ENCODE assay signal across 1 cellular context in genomic region chr19:33767898-33768413, GRCh38.
TF ChIP-seq lines count a peak whose summit lies in the region.

No MANE protein-coding gene starts in this region.

TF ChIP-seq in HepG2, 621 proteins besides CTCF, POLR2A, EP300 and RAD21 (continued from another document):
- TF ChIP-seq ZNF777 (CRISPR knock-in tag; IDR thresholded peaks at IDR 0.05): peak; percentile 49; the same call in 1 of the 2 replicates
- 0 out of 2 replicates have a peak, but pooled peaks have one; percentile 40 for TF ChIP-seq ATF6 (CRISPR knock-in tag; conservative IDR thresholded peaks at IDR 0.05)
- peak; percentile 64; the same call in 1 of the 2 replicates for TF ChIP-seq ZSCAN12 (CRISPR knock-in tag; IDR thresholded peaks at IDR 0.05)
- no peak for TF ChIP-seq ZNF780A (CRISPR knock-in tag; IDR thresholded peaks at IDR 0.05)
- no peak for TF ChIP-seq ZNF10 (CRISPR knock-in tag; IDR thresholded peaks at IDR 0.05; ENCODE audit: borderline replicate concordance, low read depth)
- TF ChIP-seq AKNA (CRISPR knock-in tag; IDR thresholded peaks at IDR 0.05; ENCODE audit: borderline replicate concordance): 0 out of 2 replicates have a peak, but pooled peaks have one; percentile 58
- peak; percentile 47; the same call in 1 of the 2 replicates for TF ChIP-seq ZNF574 (CRISPR knock-in tag; IDR thresholded peaks at IDR 0.05)
- 0 out of 2 replicates have a peak, but pooled peaks have one; percentile 62 for TF ChIP-seq ZNF691 (CRISPR knock-in tag; IDR thresholded peaks at IDR 0.05; ENCODE audit: borderline replicate concordance, low read depth)
- TF ChIP-seq RXRB (CRISPR knock-in tag; IDR thresholded peaks at IDR 0.05; ENCODE audit: borderline replicate concordance): peak; percentile 45; the same call in 1 of the 2 replicates
- no peak for TF ChIP-seq EEA1 (CRISPR knock-in tag; IDR thresholded peaks at IDR 0.05; ENCODE audit: borderline replicate concordance)
- peak; percentile 87 for TF ChIP-seq SRY (CRISPR knock-in tag; IDR thresholded peaks at IDR 0.05)
- no peak for TF ChIP-seq ZNF674 (CRISPR knock-in tag; IDR thresholded peaks at IDR 0.05; ENCODE audit: low read depth)
- peak; percentile 56; the same call in 1 of the 2 replicates for TF ChIP-seq ZBTB43 (CRISPR knock-in tag; conservative IDR thresholded peaks at IDR 0.05)
- TF ChIP-seq KAT2B (IDR thresholded peaks at IDR 0.05; ENCODE audit: borderline replicate concordance, low read depth, low read length): no peak
- TF ChIP-seq ARNT2 (CRISPR knock-in tag; IDR thresholded peaks at IDR 0.05; ENCODE audit: low read depth): no peak
- no peak for TF ChIP-seq ZNF841 (CRISPR knock-in tag; IDR thresholded peaks at IDR 0.05; ENCODE audit: borderline replicate concordance)
- TF ChIP-seq MIXL1 (CRISPR knock-in tag; IDR thresholded peaks at IDR 0.05): peak; percentile 38; the same call in 1 of the 2 replicates
- TF ChIP-seq ZBED4 (CRISPR knock-in tag; IDR thresholded peaks at IDR 0.05; ENCODE audit: borderline replicate concordance): 0 out of 2 replicates have a peak, but pooled peaks have one; percentile 34
- 0 out of 2 replicates have a peak, but pooled peaks have one; percentile 41 for TF ChIP-seq ZNF276 (CRISPR knock-in tag; IDR thresholded peaks at IDR 0.05; ENCODE audit: low read depth)
- TF ChIP-seq ZNF570 (CRISPR knock-in tag; IDR thresholded peaks at IDR 0.05; ENCODE audit: borderline replicate concordance): peak; percentile 40; the same call in 1 of the 2 replicates
- peak; percentile 51 for TF ChIP-seq ZFY (CRISPR knock-in tag; IDR thresholded peaks at IDR 0.05)
- peak; percentile 97 for TF ChIP-seq MIER2 (CRISPR knock-in tag; IDR thresholded peaks at IDR 0.05)
- 0 out of 2 replicates have a peak, but pooled peaks have one; percentile 57 for TF ChIP-seq ZNF782 (CRISPR knock-in tag; IDR thresholded peaks at IDR 0.05; ENCODE audit: borderline replicate concordance)
- 0 out of 2 replicates have a peak, but pooled peaks have one; percentile 41 for TF ChIP-seq ATF7-NPFF (CRISPR knock-in tag; IDR thresholded peaks at IDR 0.05; ENCODE audit: low read depth)
- TF ChIP-seq SP5 (CRISPR knock-in tag; IDR thresholded peaks at IDR 0.05; ENCODE audit: borderline replicate concordance, low read depth): no peak
- TF ChIP-seq ZNF878 (CRISPR knock-in tag; IDR thresholded peaks at IDR 0.05): peak; percentile 50; the same call in 1 of the 2 replicates
- no peak for TF ChIP-seq ZNF253 (CRISPR knock-in tag; IDR thresholded peaks at IDR 0.05; ENCODE audit: borderline replicate concordance)
- peak; percentile 65; the same call in 1 of the 2 replicates for TF ChIP-seq MTERF4 (CRISPR knock-in tag; IDR thresholded peaks at IDR 0.05)
- TF ChIP-seq FOXM1 (CRISPR knock-in tag; IDR thresholded peaks at IDR 0.05): no peak
- no peak for TF ChIP-seq NR2F2 (IDR thresholded peaks at IDR 0.05; ENCODE audit: borderline replicate concordance, low read depth)
- TF ChIP-seq ZNF788 (CRISPR knock-in tag; IDR thresholded peaks at IDR 0.05; ENCODE audit: borderline replicate concordance): peak; percentile 56; the same call in 1 of the 2 replicates
- peak; percentile 62; the same call in 1 of the 2 replicates for TF ChIP-seq KDM2A (CRISPR knock-in tag; IDR thresholded peaks at IDR 0.05; ENCODE audit: borderline replicate concordance, low read depth)
- TF ChIP-seq IRF9 (CRISPR knock-in tag; IDR thresholded peaks at IDR 0.05; ENCODE audit: borderline replicate concordance): peak; percentile 67; the same call in 1 of the 2 replicates
